Comparison of ENCODE assay signal across 4 cellular contexts in the genomic region with DNA sequence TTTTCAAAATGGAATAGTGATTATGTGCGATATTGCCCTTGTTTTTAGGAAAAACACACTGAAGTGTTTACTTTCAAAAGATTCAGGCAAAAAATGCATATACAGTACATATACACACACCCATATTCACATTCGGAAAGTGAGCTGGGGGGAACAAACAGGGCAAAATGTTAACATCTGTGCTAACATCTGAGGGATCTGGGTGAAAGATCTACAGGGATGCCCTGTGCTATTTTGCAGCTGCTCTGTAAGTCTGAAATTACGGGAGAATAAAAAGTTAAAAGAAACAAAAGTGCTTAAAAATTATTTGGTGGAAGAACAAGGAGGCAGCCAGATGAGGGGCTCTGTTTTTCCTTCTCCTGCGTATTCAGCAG.
TF ChIP-seq lines count a peak whose summit lies in the region.

No MANE protein-coding gene starts in this region.

TF ChIP-seq in SK-N-SH, 30 proteins besides CTCF, POLR2A, EP300 and RAD21:
- TF ChIP-seq FOXM1 (IDR thresholded peaks at IDR 0.05; ENCODE audit: low read depth) (no peak), ELF1 (IDR thresholded peaks at IDR 0.05) (no peak), TCF12 (IDR thresholded peaks at IDR 0.05) (no peak), EZH2phosphoT487 (IDR thresholded peaks at IDR 0.05; ENCODE audit: borderline replicate concordance, low read depth) (no peak), RCOR1 (IDR thresholded peaks at IDR 0.05; ENCODE audit: low read length) (no peak), MEF2A (IDR thresholded peaks at IDR 0.05; ENCODE audit: borderline replicate concordance, low read depth) (no peak), NRF1 (IDR thresholded peaks at IDR 0.05; ENCODE audit: low read depth, low read length) (no peak)
- TF ChIP-seq, protein P1, sequence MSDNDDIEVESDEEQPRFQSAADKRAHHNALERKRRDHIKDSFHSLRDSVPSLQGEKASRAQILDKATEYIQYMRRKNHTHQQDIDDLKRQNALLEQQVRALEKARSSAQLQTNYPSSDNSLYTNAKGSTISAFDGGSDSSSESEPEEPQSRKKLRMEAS (IDR thresholded peaks at IDR 0.05; ENCODE audit: low read depth): no peak
- TF ChIP-seq, protein P2, sequence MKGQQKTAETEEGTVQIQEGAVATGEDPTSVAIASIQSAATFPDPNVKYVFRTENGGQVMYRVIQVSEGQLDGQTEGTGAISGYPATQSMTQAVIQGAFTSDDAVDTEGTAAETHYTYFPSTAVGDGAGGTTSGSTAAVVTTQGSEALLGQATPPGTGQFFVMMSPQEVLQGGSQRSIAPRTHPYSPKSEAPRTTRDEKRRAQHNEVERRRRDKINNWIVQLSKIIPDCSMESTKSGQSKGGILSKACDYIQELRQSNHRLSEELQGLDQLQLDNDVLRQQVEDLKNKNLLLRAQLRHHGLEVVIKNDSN (IDR thresholded peaks at IDR 0.05; ENCODE audit: borderline replicate concordance, low read depth): no peak
- TF ChIP-seq, protein P3, sequence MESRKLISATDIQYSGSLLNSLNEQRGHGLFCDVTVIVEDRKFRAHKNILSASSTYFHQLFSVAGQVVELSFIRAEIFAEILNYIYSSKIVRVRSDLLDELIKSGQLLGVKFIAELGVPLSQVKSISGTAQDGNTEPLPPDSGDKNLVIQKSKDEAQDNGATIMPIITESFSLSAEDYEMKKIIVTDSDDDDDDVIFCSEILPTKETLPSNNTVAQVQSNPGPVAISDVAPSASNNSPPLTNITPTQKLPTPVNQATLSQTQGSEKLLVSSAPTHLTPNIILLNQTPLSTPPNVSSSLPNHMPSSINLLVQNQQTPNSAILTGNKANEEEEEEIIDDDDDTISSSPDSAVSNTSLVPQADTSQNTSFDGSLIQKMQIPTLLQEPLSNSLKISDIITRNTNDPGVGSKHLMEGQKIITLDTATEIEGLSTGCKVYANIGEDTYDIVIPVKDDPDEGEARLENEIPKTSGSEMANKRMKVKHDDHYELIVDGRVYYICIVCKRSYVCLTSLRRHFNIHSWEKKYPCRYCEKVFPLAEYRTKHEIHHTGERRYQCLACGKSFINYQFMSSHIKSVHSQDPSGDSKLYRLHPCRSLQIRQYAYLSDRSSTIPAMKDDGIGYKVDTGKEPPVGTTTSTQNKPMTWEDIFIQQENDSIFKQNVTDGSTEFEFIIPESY (IDR thresholded peaks at IDR 0.05; ENCODE audit: borderline replicate concordance, low read depth): no peak

TF ChIP-seq in SK-N-SH treated with all-trans-retinoic acid at 6 μM for 48 hours, 23 proteins besides CTCF, POLR2A, EP300 and RAD21:
- TF ChIP-seq ESRRG (CRISPR knock-in tag; IDR thresholded peaks at IDR 0.05) (no peak), OSR1 (CRISPR knock-in tag; IDR thresholded peaks at IDR 0.05) (no peak), ISL1 (CRISPR knock-in tag; IDR thresholded peaks at IDR 0.05) (no peak), ZNF70 (CRISPR knock-in tag; IDR thresholded peaks at IDR 0.05) (no peak), GLIS3 (CRISPR knock-in tag; IDR thresholded peaks at IDR 0.05) (no peak), ZC3H10 (CRISPR knock-in tag; IDR thresholded peaks at IDR 0.05) (no peak)
- TF ChIP-seq, protein P4, sequence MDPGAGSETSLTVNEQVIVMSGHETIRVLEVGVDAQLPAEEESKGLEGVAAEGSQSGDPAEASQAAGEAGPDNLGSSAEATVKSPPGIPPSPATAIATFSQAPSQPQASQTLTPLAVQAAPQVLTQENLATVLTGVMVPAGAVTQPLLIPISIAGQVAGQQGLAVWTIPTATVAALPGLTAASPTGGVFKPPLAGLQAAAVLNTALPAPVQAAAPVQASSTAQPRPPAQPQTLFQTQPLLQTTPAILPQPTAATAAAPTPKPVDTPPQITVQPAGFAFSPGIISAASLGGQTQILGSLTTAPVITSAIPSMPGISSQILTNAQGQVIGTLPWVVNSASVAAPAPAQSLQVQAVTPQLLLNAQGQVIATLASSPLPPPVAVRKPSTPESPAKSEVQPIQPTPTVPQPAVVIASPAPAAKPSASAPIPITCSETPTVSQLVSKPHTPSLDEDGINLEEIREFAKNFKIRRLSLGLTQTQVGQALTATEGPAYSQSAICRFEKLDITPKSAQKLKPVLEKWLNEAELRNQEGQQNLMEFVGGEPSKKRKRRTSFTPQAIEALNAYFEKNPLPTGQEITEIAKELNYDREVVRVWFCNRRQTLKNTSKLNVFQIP (CRISPR knock-in tag; IDR thresholded peaks at IDR 0.05; ENCODE audit: borderline replicate concordance, low read depth): no peak
- TF ChIP-seq, protein P5, sequence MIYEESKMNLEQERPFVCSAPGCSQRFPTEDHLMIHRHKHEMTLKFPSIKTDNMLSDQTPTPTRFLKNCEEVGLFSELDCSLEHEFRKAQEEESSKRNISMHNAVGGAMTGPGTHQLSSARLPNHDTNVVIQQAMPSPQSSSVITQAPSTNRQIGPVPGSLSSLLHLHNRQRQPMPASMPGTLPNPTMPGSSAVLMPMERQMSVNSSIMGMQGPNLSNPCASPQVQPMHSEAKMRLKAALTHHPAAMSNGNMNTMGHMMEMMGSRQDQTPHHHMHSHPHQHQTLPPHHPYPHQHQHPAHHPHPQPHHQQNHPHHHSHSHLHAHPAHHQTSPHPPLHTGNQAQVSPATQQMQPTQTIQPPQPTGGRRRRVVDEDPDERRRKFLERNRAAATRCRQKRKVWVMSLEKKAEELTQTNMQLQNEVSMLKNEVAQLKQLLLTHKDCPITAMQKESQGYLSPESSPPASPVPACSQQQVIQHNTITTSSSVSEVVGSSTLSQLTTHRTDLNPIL (CRISPR knock-in tag; IDR thresholded peaks at IDR 0.05; ENCODE audit: low read depth): no peak
- TF ChIP-seq, protein P6, sequence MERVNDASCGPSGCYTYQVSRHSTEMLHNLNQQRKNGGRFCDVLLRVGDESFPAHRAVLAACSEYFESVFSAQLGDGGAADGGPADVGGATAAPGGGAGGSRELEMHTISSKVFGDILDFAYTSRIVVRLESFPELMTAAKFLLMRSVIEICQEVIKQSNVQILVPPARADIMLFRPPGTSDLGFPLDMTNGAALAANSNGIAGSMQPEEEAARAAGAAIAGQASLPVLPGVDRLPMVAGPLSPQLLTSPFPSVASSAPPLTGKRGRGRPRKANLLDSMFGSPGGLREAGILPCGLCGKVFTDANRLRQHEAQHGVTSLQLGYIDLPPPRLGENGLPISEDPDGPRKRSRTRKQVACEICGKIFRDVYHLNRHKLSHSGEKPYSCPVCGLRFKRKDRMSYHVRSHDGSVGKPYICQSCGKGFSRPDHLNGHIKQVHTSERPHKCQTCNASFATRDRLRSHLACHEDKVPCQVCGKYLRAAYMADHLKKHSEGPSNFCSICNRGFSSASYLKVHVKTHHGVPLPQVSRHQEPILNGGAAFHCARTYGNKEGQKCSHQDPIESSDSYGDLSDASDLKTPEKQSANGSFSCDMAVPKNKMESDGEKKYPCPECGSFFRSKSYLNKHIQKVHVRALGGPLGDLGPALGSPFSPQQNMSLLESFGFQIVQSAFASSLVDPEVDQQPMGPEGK (CRISPR knock-in tag; IDR thresholded peaks at IDR 0.05; ENCODE audit: borderline replicate concordance): no peak
TF ChIP-seq in SK-N-SH treated with all-trans-retinoic acid at 6 μM for 48 hours: peak in this region for 0.

TF ChIP-seq in K562, 482 proteins besides CTCF, POLR2A, EP300 and RAD21 (continues in another document):
- TF ChIP-seq E2F5 (CRISPR knock-in tag; IDR thresholded peaks at IDR 0.05) (no peak), WHSC1 (IDR thresholded peaks at IDR 0.05; ENCODE audit: low read length) (no peak), PCBP2 (IDR thresholded peaks at IDR 0.05; ENCODE audit: low read depth, low read length, poor library complexity, severe bottlenecking) (no peak), POLR2AphosphoS5 (IDR thresholded peaks at IDR 0.05; ENCODE audit: control insufficient read depth, insufficient read depth, low read depth, low read length) (no peak), ZNF398 (CRISPR knock-in tag; IDR thresholded peaks at IDR 0.05) (no peak)
- TF ChIP-seq, protein P7, sequence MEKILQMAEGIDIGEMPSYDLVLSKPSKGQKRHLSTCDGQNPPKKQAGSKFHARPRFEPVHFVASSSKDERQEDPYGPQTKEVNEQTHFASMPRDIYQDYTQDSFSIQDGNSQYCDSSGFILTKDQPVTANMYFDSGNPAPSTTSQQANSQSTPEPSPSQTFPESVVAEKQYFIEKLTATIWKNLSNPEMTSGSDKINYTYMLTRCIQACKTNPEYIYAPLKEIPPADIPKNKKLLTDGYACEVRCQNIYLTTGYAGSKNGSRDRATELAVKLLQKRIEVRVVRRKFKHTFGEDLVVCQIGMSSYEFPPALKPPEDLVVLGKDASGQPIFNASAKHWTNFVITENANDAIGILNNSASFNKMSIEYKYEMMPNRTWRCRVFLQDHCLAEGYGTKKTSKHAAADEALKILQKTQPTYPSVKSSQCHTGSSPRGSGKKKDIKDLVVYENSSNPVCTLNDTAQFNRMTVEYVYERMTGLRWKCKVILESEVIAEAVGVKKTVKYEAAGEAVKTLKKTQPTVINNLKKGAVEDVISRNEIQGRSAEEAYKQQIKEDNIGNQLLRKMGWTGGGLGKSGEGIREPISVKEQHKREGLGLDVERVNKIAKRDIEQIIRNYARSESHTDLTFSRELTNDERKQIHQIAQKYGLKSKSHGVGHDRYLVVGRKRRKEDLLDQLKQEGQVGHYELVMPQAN (IDR thresholded peaks at IDR 0.05; ENCODE audit: borderline replicate concordance): no peak

TF ChIP-seq in liver, 16 proteins besides CTCF, POLR2A, EP300 and RAD21:
- peak; percentile 20 for TF ChIP-seq YY1 (IDR thresholded peaks at IDR 0.05)
- no peak for TF ChIP-seq NR2F2 (IDR thresholded peaks at IDR 0.05)
